13 cellular contexts compared by ENCODE assay signal in genomic region chr10:23540401-23540800, GRCh38.
A peak's percentile ranks its signal among the peaks of the same experiment; 100 is the strongest.
DNase-seq lines count a peak whose midpoint lies in the region; ATAC-seq lines count a peak whose summit lies in the region.
"Had no signal": no experiment of that assay in that cellular context is flagged by ENCODE, and none has a peak within 500 bp of the region (broad histone marks: within the 10 kb centered on the region; RNA-seq: fewer than 3 reads in every experiment).

No MANE protein-coding gene starts in this region.

- H3K4me1 Mint-ChIP-seq in activated CD4-positive, alpha-beta T cell treated with anti-CD3 and anti-CD28 coated beads for 36 hours: peaks cover 53% of the 10 kb centered on the region
- peaks cover 34 to 53% (median 45%) of the 10 kb centered on the region in 4 donors for H3K4me1 Mint-ChIP-seq in naive thymus-derived CD8-positive, alpha-beta T cell

- no peaks in the 10 kb centered on the region for H3K27me3 Mint-ChIP-seq in activated CD4-positive, alpha-beta T cell treated with anti-CD3 and anti-CD28 coated beads for 36 hours
- H3K27me3 Mint-ChIP-seq in naive thymus-derived CD8-positive, alpha-beta T cell: no peaks in the 10 kb centered on the region

- POLR2A ChIA-PET in activated CD4-positive, alpha-beta T cell treated with anti-CD3 and anti-CD28 coated beads for 36 hours (lab: Charles Lee): no interaction called here
- POLR2A ChIA-PET in naive thymus-derived CD8-positive, alpha-beta T cell (lab: Charles Lee): interaction anchor here (2.7 kb wide), 1 partner anchor 102 kb away, joined by 15 read pairs; the partner anchor contains the start of gene OTUD1

- H3K4me3 Mint-ChIP-seq in activated CD4-positive, alpha-beta T cell treated with anti-CD3 and anti-CD28 coated beads for 36 hours: no peak overlapping the region
- H3K4me3 Mint-ChIP-seq in naive thymus-derived CD8-positive, alpha-beta T cell: peak overlapping the region; percentile 23 to 84 (median 69)

- no peak for DNase-seq in activated CD4-positive, alpha-beta T cell treated with anti-CD3 and anti-CD28 coated beads for 36 hours
- DNase-seq in activated CD4-positive, alpha-beta T cell treated with anti-CD3 and anti-CD28 coated beads, Interleukin-2, amount 50 U/mL, for 1 hour: no peak
- peak; percentile 97 for DNase-seq in Kasumi-1 (lab: John Stamatoyannopoulos, UW)
- DNase-seq in UCSD-AML1 (lab: John Stamatoyannopoulos, UW; ENCODE audit: unreplicated experiment): peak; percentile 15
- peak in 5 of 10 donors; percentile 2 to 47 (median 21) for DNase-seq in naive thymus-derived CD8-positive, alpha-beta T cell
- DNase-seq in NCI-H1105 (lab: John Stamatoyannopoulos, UW): no peak
- DNase-seq: 8988T, GOT3, left lung, NCI-H1436, NCI-H524 had no signal

- CTCF ChIA-PET in activated CD4-positive, alpha-beta T cell treated with anti-CD3 and anti-CD28 coated beads for 36 hours (lab: Charles Lee): interaction anchor here (1.0 to 4.3 kb wide), 4 partner anchors 10 to 382 kb away, joined by 3 to 32 read pairs (median 4); no protein-coding TSS in a partner anchor

- peak overlapping the region; percentile 48 for H3K27ac Mint-ChIP-seq in activated CD4-positive, alpha-beta T cell treated with anti-CD3 and anti-CD28 coated beads for 36 hours
- peak overlapping the region; percentile 67 to 95 (median 91) for H3K27ac Mint-ChIP-seq in naive thymus-derived CD8-positive, alpha-beta T cell

- H3K36me3 Mint-ChIP-seq in activated CD4-positive, alpha-beta T cell treated with anti-CD3 and anti-CD28 coated beads for 36 hours (ENCODE audit: low read depth): peaks cover 7% of the 10 kb centered on the region
- peaks cover 0 to 14% (median 3%) of the 10 kb centered on the region in 3 donors for H3K36me3 Mint-ChIP-seq in naive thymus-derived CD8-positive, alpha-beta T cell

- intact Hi-C loops in activated CD4-positive, alpha-beta T cell treated with anti-CD3 and anti-CD28 coated beads for 36 hours (cut with DNase I, micrococcal nuclease): no loop called here

- H3K9me3 Mint-ChIP-seq in activated CD4-positive, alpha-beta T cell treated with anti-CD3 and anti-CD28 coated beads for 36 hours (ENCODE audit: low read depth): peaks cover 6% of the 10 kb centered on the region
- peaks cover 0 to 9% (median 3%) of the 10 kb centered on the region in 9 donors for H3K9me3 Mint-ChIP-seq in naive thymus-derived CD8-positive, alpha-beta T cell

- ATAC-seq in activated CD4-positive, alpha-beta T cell treated with anti-CD3 and anti-CD28 coated beads for 36 hours: no peak
- ATAC-seq in naive thymus-derived CD8-positive, alpha-beta T cell: peak; percentile 59 to 72
- ATAC-seq in GM21825 (IDR thresholded peaks at IDR 0.05; ENCODE audit: unreplicated experiment) (no peak), HG03095 (IDR thresholded peaks at IDR 0.05; ENCODE audit: unreplicated experiment) (no peak)
- ATAC-seq: left lung had no signal

Comparison
In these comparisons a context has a peak if more than half of its experiments do, and no peak if none do; other contexts are left out.
1. ATAC-seq: peak in naive thymus-derived CD8-positive, alpha-beta T cell (2 of 2); none in activated CD4-positive, alpha-beta T cell treated with anti-CD3 and anti-CD28 coated beads for 36 hours (single experiment), GM21825 (single experiment) and HG03095 (single experiment).
2. DNase-seq: peak in Kasumi-1 (2 of 2) and UCSD-AML1 (single experiment); none in activated CD4-positive, alpha-beta T cell treated with anti-CD3 and anti-CD28 coated beads for 36 hours (single experiment), activated CD4-positive, alpha-beta T cell treated with anti-CD3 and anti-CD28 coated beads, Interleukin-2, amount 50 U/mL, for 1 hour (single experiment) and NCI-H1105 (single experiment).